Comparison of ENCODE assay signal across 13 cellular contexts in genomic region chr17:65984299-65984698, GRCh38.
"Had no signal": no experiment of that assay in that cellular context is flagged by ENCODE, and none has a peak within 500 bp of the region (broad histone marks: within the 10 kb centered on the region; RNA-seq: fewer than 3 reads in every experiment).

No MANE protein-coding gene starts in this region.

- H3K36me3 ChIP-seq: neutrophil, sigmoid colon, spleen, thyroid gland had no signal

- H3K27me3 ChIP-seq: dorsolateral prefrontal cortex, neutrophil, sigmoid colon, spleen, thyroid gland had no signal

- H3K9me3 ChIP-seq: neutrophil, thyroid gland had no signal

- DNase-seq: activated CD4-positive, alpha-beta T cell treated with anti-CD3 and anti-CD28 coated beads for 36 hours; activated CD4-positive, alpha-beta T cell treated with anti-CD3 and anti-CD28 coated beads, Interleukin-2, amount 50 U/mL, for 48 hours; aorta; dorsolateral prefrontal cortex; endodermal cell; mesendoderm; sigmoid colon; spleen; stimulated activated CD4-positive, alpha-beta T cell treated with anti-CD3 and anti-CD28 coated beads, Interleukin-4, amount 100 ng/mL, for 4 hours; stimulated activated naive B cell treated with anti-CD40 and anti-IgM and Interleukin-4, amounts not matched to agents 10 μg/mL and 1 μg/mL and 100 μg/mL, for 72 hours; thyroid gland had no signal

- H3K4me1 ChIP-seq: sigmoid colon, spleen, thyroid gland had no signal

- H3K27ac ChIP-seq: dorsolateral prefrontal cortex, epithelial cell of prostate, neutrophil, sigmoid colon, spleen, thyroid gland had no signal

- H3K4me3 ChIP-seq: dorsolateral prefrontal cortex, sigmoid colon, spleen, thyroid gland had no signal
